ENCODE assay signal across 26 cellular contexts in genomic region chr4:83556006-83556712, GRCh38. TPM values are rescaled to one million over a fixed set of nuclear protein-coding genes. Genes with fewer than 3 reads are reported as not detected.
DNase-seq lines count a peak whose midpoint lies in the region; ATAC-seq and TF ChIP-seq lines count a peak whose summit lies in the region.
"Had no signal": no experiment of that assay in that cellular context is flagged by ENCODE, and none has a peak within 500 bp of the region (broad histone marks: within the 10 kb centered on the region; RNA-seq: fewer than 3 reads in every experiment).

No MANE protein-coding gene starts in this region.

- H3K36me3 ChIP-seq in left ventricle myocardium inferior = no peaks in the 10 kb centered on the region
- no peaks in the 10 kb centered on the region for H3K36me3 ChIP-seq in heart right ventricle
- no peaks in the 10 kb centered on the region for H3K36me3 ChIP-seq in upper lobe of right lung

- no peaks in the 10 kb centered on the region for H3K36me3 Mint-ChIP-seq in dendritic cell treated with granulocyte-macrophage colony-stimulating factor and Interleukin-4, amounts not matched to agents 40 ng/mL and 50 ng/mL, for 4 days (ENCODE audit: low read depth)
- no peaks in the 10 kb centered on the region for H3K36me3 Mint-ChIP-seq in nephron progenitor cell (ENCODE audit: low read depth)
- H3K36me3 Mint-ChIP-seq: activated CD4-positive, alpha-beta memory T cell treated with anti-CD3 and anti-CD28 coated beads for 36 hours; stimulated activated memory B cell treated with anti-CD40 and anti-IgM and Interleukin-4, amounts not matched to agents 10 μg/mL and 1 μg/mL and 100 μg/mL, for 72 hours had no signal

- H3K27ac ChIP-seq in left ventricle myocardium inferior (replicated peaks) (peak overlapping the region; percentile 1), heart right ventricle (peak overlapping the region in 1 of 10 donors; percentile 56), upper lobe of right lung (no peak overlapping the region)

- no peaks in the 10 kb centered on the region for H3K9me3 Mint-ChIP-seq in dendritic cell treated with granulocyte-macrophage colony-stimulating factor and Interleukin-4, amounts not matched to agents 40 ng/mL and 50 ng/mL, for 4 days
- H3K9me3 Mint-ChIP-seq in nephron progenitor cell = no peaks in the 10 kb centered on the region
- H3K9me3 Mint-ChIP-seq: activated CD4-positive, alpha-beta memory T cell treated with anti-CD3 and anti-CD28 coated beads for 36 hours; activated T-helper 2 cell treated with anti-CD3 and anti-CD28 coated beads, Interferon-gamma antibody, Interleukin-2, Interleukin-4, amounts not matched to agents 10 μg/mL and 5 μg/mL and 100 μg/mL, durations not matched to agents 14 hours and 24 hours and 36 hours; central memory CD8-positive, alpha-beta T cell; stimulated activated memory B cell treated with anti-CD40 and anti-IgM and Interleukin-4, amounts not matched to agents 10 μg/mL and 1 μg/mL and 100 μg/mL, for 72 hours had no signal

- peak overlapping the region; percentile 23 for H3K4me3 Mint-ChIP-seq in dendritic cell treated with granulocyte-macrophage colony-stimulating factor and Interleukin-4, amounts not matched to agents 40 ng/mL and 50 ng/mL, for 4 days
- no peak overlapping the region for H3K4me3 Mint-ChIP-seq in nephron progenitor cell
- H3K4me3 Mint-ChIP-seq: activated CD4-positive, alpha-beta memory T cell treated with anti-CD3 and anti-CD28 coated beads for 36 hours; activated naive CD8-positive, alpha-beta T cell; B cell; central memory CD8-positive, alpha-beta T cell; stimulated activated memory B cell treated with anti-CD40 and anti-IgM and Interleukin-4, amounts not matched to agents 10 μg/mL and 1 μg/mL and 100 μg/mL, for 72 hours had no signal

- H3K4me1 Mint-ChIP-seq in dendritic cell treated with granulocyte-macrophage colony-stimulating factor and Interleukin-4, amounts not matched to agents 40 ng/mL and 50 ng/mL, for 4 days (ENCODE audit: low read depth) = peaks cover 78% of the 10 kb centered on the region
- peaks cover 35% of the 10 kb centered on the region for H3K4me1 Mint-ChIP-seq in nephron progenitor cell

- no peak for DNase-seq in left ventricle myocardium inferior
- DNase-seq in heart right ventricle = no peak
- peak; percentile 6 for DNase-seq in NOMO-1 treated with dmso at 0.1 percent for 144 hours (lab: John Stamatoyannopoulos, UW; ENCODE audit: unreplicated experiment)
- DNase-seq in upper lobe of right lung = no peak
- no peak for DNase-seq in nephron progenitor cell
- DNase-seq in stimulated activated CD4-positive, alpha-beta T cell treated with anti-CD3 and anti-CD28 coated beads, Interleukin-4, amount 100 ng/mL, for 1 hour = no peak
- DNase-seq in iPS-NIHi11 (ENCODE audit: low spot score) = no peak
- DNase-seq: activated CD4-positive, alpha-beta memory T cell treated with anti-CD3 and anti-CD28 coated beads for 36 hours; COR-L47; Karpas-422; mammary epithelial cell; NCI-H1105 treated with DMSO at 0.1 percent for 48 hours; NCI-H2081; NCI-H446; occipital lobe; RPMI8226; stimulated activated CD4-positive, alpha-beta T cell treated with anti-CD3 and anti-CD28 coated beads, Interleukin-2, amount 100 ng/mL, for 24 hours; T1000 had no signal

- H3K27me3 ChIP-seq in left ventricle myocardium inferior (ENCODE audit: low read depth) (no peaks in the 10 kb centered on the region), heart right ventricle (no peaks in the 10 kb centered on the region), upper lobe of right lung (no peaks in the 10 kb centered on the region)

- no peak overlapping the region for H3K4me3 ChIP-seq in left ventricle myocardium inferior
- H3K4me3 ChIP-seq in heart right ventricle = no peak overlapping the region
- H3K4me3 ChIP-seq in upper lobe of right lung = no peak overlapping the region
- H3K4me3 ChIP-seq: smooth muscle cell had no signal

- ATAC-seq in heart right ventricle (no peak), upper lobe of right lung (peak; percentile 20)
- ATAC-seq: activated CD4-positive, CD25-positive, alpha-beta regulatory T cell treated with anti-CD3 and anti-CD28 coated beads, Interleukin-2, amount 50 U/mL, for 24 hours; stimulated activated memory B cell treated with anti-CD40 and anti-IgM and Interleukin-4, amounts not matched to agents 10 μg/mL and 1 μg/mL and 100 μg/mL, for 72 hours had no signal

- intact Hi-C loops in left ventricle myocardium inferior (cut with micrococcal nuclease) = no loop called here
- intact Hi-C loops in heart right ventricle (cut with DNase I) = no loop called here
- intact Hi-C loops in dendritic cell treated with granulocyte-macrophage colony-stimulating factor and Interleukin-4, amounts not matched to agents 40 ng/mL and 50 ng/mL, for 4 days (cut with micrococcal nuclease) = no loop called here
- intact Hi-C loops in upper lobe of right lung (cut with DNase I) = no loop called here

- peaks cover 77% of the 10 kb centered on the region for H3K4me1 ChIP-seq in left ventricle myocardium inferior
- H3K4me1 ChIP-seq in heart right ventricle = peaks cover 0 to 62% (median 21%) of the 10 kb centered on the region in 9 donors
- H3K4me1 ChIP-seq in upper lobe of right lung = peaks cover 3% of the 10 kb centered on the region

- TF ChIP-seq CTCF in left ventricle myocardium inferior (IDR thresholded peaks at IDR 0.05; ENCODE audit: borderline replicate concordance) (no peak), heart right ventricle (IDR thresholded peaks at IDR 0.05) (no peak), upper lobe of right lung (IDR thresholded peaks at IDR 0.05) (no peak), nephron progenitor cell (IDR thresholded peaks at IDR 0.05) (no peak)

- H3K9me3 ChIP-seq in left ventricle myocardium inferior (replicated peaks) (no peaks in the 10 kb centered on the region), heart right ventricle (no peaks in the 10 kb centered on the region), upper lobe of right lung (no peaks in the 10 kb centered on the region)

- no peaks in the 10 kb centered on the region for H3K27me3 Mint-ChIP-seq in dendritic cell treated with granulocyte-macrophage colony-stimulating factor and Interleukin-4, amounts not matched to agents 40 ng/mL and 50 ng/mL, for 4 days
- H3K27me3 Mint-ChIP-seq in nephron progenitor cell (ENCODE audit: low read depth, poor library complexity) = peaks cover 6% of the 10 kb centered on the region
- H3K27me3 Mint-ChIP-seq: activated CD4-positive, alpha-beta memory T cell treated with anti-CD3 and anti-CD28 coated beads for 36 hours; activated naive CD8-positive, alpha-beta T cell; B cell; central memory CD8-positive, alpha-beta T cell; stimulated activated memory B cell treated with anti-CD40 and anti-IgM and Interleukin-4, amounts not matched to agents 10 μg/mL and 1 μg/mL and 100 μg/mL, for 72 hours had no signal

- 59 to 65% methylated on average over 3 of the region's 3 CpGs for WGBS in heart right ventricle, 2 donors

- H3K27ac Mint-ChIP-seq in dendritic cell treated with granulocyte-macrophage colony-stimulating factor and Interleukin-4, amounts not matched to agents 40 ng/mL and 50 ng/mL, for 4 days = peak overlapping the region; percentile 88
- no peak overlapping the region for H3K27ac Mint-ChIP-seq in nephron progenitor cell
- H3K27ac Mint-ChIP-seq: activated CD4-positive, alpha-beta memory T cell treated with anti-CD3 and anti-CD28 coated beads for 36 hours; activated naive CD8-positive, alpha-beta T cell; activated T-helper 2 cell treated with anti-CD3 and anti-CD28 coated beads, Interferon-gamma antibody, Interleukin-2, Interleukin-4, amounts not matched to agents 10 μg/mL and 5 μg/mL and 100 μg/mL, durations not matched to agents 14 hours and 24 hours and 36 hours; B cell; stimulated activated memory B cell treated with anti-CD40 and anti-IgM and Interleukin-4, amounts not matched to agents 10 μg/mL and 1 μg/mL and 100 μg/mL, for 72 hours had no signal

RNA-seq across cellular contexts. Expression of gene GPAT3, which starts 20.3 kb away (rescaled TPM):
- 44.2 TPM for total RNA-seq in left ventricle myocardium inferior
- total RNA-seq in heart right ventricle = 10 to 100 TPM; 34.2 to 82.6 (median 52.8) TPM
- 10 to 100 TPM; 22.2 to 24.2 TPM for polyA plus RNA-seq in heart right ventricle
- 8.3 TPM for total RNA-seq in upper lobe of right lung
- total RNA-seq: occipital lobe had no signal
